In the genomic region with DNA sequence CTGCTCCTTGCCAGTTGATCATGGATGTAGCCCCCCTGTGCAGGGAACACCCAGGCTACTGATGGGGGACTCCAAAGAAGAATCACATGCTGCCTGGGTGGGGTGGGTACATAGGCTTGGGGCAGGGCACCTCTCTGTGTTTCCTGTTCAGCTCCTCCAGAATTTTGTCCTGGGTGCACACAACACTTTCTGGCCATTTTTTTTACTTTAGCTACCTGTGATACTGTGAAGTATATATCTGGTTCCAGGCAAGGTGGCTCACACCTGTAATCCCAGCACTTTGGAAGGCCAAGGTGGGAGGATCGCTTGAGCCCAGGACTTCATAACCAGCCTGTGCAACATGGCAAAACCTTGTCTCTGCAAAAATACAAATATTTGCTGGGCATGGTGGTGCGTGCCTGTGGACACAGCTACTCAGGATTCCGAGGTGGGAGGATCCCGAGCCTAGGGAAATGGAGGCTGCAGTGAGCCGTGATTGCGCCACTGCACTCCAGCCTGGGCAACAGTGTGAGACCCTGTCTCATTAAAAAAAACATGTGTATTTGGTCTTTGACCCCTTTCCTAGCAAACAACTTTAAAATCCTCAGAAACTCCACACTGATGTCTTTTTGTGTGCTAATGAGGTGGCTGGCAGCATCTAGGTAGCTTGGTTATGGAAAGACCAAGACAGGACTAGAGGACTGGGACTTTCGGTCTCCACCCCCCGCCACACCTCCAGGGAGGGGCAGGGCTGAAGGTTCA, we compare ENCODE assay signal across 1 cellular context.
TF ChIP-seq lines count a peak whose summit lies in the region.

No MANE protein-coding gene starts in this region.

TF ChIP-seq in HepG2, 621 proteins besides CTCF, POLR2A, EP300 and RAD21 (continued from another document and continues in another):
- TF ChIP-seq, protein P1, sequence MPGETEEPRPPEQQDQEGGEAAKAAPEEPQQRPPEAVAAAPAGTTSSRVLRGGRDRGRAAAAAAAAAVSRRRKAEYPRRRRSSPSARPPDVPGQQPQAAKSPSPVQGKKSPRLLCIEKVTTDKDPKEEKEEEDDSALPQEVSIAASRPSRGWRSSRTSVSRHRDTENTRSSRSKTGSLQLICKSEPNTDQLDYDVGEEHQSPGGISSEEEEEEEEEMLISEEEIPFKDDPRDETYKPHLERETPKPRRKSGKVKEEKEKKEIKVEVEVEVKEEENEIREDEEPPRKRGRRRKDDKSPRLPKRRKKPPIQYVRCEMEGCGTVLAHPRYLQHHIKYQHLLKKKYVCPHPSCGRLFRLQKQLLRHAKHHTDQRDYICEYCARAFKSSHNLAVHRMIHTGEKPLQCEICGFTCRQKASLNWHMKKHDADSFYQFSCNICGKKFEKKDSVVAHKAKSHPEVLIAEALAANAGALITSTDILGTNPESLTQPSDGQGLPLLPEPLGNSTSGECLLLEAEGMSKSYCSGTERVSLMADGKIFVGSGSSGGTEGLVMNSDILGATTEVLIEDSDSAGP (CRISPR knock-in tag; IDR thresholded peaks at IDR 0.05; ENCODE audit: borderline replicate concordance), result peak; percentile 65; the same call in 1 of the 2 replicates
- TF ChIP-seq AHR (CRISPR knock-in tag; IDR thresholded peaks at IDR 0.05) (peak; percentile 35; the same call in 1 of the 2 replicates), THAP11 (CRISPR knock-in tag; IDR thresholded peaks at IDR 0.05) (peak; percentile 78; the same call in 1 of the 2 replicates), HOXA9 (CRISPR knock-in tag; IDR thresholded peaks at IDR 0.05; ENCODE audit: borderline replicate concordance) (no peak), CREB1 (IDR thresholded peaks at IDR 0.05) (no peak), CREB1 (CRISPR knock-in tag; IDR thresholded peaks at IDR 0.05) (no peak), REPIN1 (CRISPR knock-in tag; IDR thresholded peaks at IDR 0.05; ENCODE audit: borderline replicate concordance, low read depth) (no peak; the same call in 1 of the 2 replicates), ZNF550 (CRISPR knock-in tag; IDR thresholded peaks at IDR 0.05; ENCODE audit: borderline replicate concordance) (peak; percentile 28; the same call in 1 of the 2 replicates), FOXK2 (IDR thresholded peaks at IDR 0.05) (no peak), GTF2F1 (IDR thresholded peaks at IDR 0.05; ENCODE audit: low read length) (no peak), PAWR (CRISPR knock-in tag; IDR thresholded peaks at IDR 0.05; ENCODE audit: borderline replicate concordance) (peak; percentile 33; the same call in 1 of the 2 replicates), ZNF451 (CRISPR knock-in tag; IDR thresholded peaks at IDR 0.05) (no peak; the same call in 1 of the 2 replicates), ZNF329 (CRISPR knock-in tag; IDR thresholded peaks at IDR 0.05; ENCODE audit: low read depth) (peak; percentile 77; the same call in 1 of the 2 replicates), SMAD3 (CRISPR knock-in tag; IDR thresholded peaks at IDR 0.05) (peak; percentile 77)
- TF ChIP-seq, protein P2, sequence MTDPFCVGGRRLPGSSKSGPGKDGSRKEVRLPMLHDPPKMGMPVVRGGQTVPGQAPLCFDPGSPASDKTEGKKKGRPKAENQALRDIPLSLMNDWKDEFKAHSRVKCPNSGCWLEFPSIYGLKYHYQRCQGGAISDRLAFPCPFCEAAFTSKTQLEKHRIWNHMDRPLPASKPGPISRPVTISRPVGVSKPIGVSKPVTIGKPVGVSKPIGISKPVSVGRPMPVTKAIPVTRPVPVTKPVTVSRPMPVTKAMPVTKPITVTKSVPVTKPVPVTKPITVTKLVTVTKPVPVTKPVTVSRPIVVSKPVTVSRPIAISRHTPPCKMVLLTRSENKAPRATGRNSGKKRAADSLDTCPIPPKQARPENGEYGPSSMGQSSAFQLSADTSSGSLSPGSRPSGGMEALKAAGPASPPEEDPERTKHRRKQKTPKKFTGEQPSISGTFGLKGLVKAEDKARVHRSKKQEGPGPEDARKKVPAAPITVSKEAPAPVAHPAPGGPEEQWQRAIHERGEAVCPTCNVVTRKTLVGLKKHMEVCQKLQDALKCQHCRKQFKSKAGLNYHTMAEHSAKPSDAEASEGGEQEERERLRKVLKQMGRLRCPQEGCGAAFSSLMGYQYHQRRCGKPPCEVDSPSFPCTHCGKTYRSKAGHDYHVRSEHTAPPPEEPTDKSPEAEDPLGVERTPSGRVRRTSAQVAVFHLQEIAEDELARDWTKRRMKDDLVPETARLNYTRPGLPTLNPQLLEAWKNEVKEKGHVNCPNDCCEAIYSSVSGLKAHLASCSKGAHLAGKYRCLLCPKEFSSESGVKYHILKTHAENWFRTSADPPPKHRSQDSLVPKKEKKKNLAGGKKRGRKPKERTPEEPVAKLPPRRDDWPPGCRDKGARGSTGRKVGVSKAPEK (CRISPR knock-in tag; IDR thresholded peaks at IDR 0.05; ENCODE audit: borderline replicate concordance), result no peak
- TF ChIP-seq, protein P3, sequence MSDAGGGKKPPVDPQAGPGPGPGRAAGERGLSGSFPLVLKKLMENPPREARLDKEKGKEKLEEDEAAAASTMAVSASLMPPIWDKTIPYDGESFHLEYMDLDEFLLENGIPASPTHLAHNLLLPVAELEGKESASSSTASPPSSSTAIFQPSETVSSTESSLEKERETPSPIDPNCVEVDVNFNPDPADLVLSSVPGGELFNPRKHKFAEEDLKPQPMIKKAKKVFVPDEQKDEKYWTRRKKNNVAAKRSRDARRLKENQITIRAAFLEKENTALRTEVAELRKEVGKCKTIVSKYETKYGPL (CRISPR knock-in tag; IDR thresholded peaks at IDR 0.05), result no peak
- TF ChIP-seq, protein P4, sequence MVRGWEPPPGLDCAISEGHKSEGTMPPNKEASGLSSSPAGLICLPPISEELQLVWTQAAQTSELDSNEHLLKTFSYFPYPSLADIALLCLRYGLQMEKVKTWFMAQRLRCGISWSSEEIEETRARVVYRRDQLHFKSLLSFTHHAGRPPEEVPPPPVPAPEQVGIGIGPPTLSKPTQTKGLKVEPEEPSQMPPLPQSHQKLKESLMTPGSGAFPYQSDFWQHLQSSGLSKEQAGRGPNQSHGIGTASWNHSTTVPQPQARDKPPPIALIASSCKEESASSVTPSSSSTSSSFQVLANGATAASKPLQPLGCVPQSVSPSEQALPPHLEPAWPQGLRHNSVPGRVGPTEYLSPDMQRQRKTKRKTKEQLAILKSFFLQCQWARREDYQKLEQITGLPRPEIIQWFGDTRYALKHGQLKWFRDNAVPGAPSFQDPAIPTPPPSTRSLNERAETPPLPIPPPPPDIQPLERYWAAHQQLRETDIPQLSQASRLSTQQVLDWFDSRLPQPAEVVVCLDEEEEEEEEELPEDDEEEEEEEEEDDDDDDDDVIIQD (CRISPR knock-in tag; IDR thresholded peaks at IDR 0.05; ENCODE audit: low read depth), result peak; percentile 91
- TF ChIP-seq, protein P5, sequence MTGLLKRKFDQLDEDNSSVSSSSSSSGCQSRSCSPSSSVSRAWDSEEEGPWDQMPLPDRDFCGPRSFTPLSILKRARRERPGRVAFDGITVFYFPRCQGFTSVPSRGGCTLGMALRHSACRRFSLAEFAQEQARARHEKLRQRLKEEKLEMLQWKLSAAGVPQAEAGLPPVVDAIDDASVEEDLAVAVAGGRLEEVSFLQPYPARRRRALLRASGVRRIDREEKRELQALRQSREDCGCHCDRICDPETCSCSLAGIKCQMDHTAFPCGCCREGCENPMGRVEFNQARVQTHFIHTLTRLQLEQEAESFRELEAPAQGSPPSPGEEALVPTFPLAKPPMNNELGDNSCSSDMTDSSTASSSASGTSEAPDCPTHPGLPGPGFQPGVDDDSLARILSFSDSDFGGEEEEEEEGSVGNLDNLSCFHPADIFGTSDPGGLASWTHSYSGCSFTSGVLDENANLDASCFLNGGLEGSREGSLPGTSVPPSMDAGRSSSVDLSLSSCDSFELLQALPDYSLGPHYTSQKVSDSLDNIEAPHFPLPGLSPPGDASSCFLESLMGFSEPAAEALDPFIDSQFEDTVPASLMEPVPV (CRISPR knock-in tag; IDR thresholded peaks at IDR 0.05), result 0 out of 2 replicates have a peak, but pooled peaks have one; percentile 60
- TF ChIP-seq, protein P6, sequence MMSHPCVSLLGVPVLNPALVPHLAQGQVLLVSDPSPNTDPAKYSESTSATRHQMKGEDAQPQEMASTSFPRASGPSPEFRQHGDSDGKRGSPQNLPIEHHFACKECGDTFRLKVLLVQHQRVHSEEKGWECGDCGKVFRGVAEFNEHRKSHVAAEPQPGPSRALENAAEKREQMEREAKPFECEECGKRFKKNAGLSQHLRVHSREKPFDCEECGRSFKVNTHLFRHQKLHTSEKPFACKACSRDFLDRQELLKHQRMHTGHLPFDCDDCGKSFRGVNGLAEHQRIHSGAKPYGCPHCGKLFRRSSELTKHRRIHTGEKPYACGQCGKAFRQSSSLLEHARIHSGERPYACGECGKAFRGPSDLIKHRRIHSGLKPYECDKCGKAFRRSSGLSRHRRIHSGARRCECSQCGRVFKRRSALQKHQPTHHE (CRISPR knock-in tag; IDR thresholded peaks at IDR 0.05; ENCODE audit: borderline replicate concordance), result no peak
- TF ChIP-seq, protein P7, sequence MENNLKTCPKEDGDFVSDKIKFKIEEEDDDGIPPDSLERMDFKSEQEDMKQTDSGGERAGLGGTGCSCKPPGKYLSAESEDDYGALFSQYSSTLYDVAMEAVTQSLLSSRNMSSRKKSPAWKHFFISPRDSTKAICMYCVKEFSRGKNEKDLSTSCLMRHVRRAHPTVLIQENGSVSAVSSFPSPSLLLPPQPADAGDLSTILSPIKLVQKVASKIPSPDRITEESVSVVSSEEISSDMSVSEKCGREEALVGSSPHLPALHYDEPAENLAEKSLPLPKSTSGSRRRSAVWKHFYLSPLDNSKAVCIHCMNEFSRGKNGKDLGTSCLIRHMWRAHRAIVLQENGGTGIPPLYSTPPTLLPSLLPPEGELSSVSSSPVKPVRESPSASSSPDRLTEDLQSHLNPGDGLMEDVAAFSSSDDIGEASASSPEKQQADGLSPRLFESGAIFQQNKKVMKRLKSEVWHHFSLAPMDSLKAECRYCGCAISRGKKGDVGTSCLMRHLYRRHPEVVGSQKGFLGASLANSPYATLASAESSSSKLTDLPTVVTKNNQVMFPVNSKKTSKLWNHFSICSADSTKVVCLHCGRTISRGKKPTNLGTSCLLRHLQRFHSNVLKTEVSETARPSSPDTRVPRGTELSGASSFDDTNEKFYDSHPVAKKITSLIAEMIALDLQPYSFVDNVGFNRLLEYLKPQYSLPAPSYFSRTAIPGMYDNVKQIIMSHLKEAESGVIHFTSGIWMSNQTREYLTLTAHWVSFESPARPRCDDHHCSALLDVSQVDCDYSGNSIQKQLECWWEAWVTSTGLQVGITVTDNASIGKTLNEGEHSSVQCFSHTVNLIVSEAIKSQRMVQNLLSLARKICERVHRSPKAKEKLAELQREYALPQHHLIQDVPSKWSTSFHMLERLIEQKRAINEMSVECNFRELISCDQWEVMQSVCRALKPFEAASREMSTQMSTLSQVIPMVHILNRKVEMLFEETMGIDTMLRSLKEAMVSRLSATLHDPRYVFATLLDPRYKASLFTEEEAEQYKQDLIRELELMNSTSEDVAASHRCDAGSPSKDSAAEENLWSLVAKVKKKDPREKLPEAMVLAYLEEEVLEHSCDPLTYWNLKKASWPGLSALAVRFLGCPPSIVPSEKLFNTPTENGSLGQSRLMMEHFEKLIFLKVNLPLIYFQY (CRISPR knock-in tag; IDR thresholded peaks at IDR 0.05; ENCODE audit: borderline replicate concordance), result no peak
- TF ChIP-seq, protein P8, sequence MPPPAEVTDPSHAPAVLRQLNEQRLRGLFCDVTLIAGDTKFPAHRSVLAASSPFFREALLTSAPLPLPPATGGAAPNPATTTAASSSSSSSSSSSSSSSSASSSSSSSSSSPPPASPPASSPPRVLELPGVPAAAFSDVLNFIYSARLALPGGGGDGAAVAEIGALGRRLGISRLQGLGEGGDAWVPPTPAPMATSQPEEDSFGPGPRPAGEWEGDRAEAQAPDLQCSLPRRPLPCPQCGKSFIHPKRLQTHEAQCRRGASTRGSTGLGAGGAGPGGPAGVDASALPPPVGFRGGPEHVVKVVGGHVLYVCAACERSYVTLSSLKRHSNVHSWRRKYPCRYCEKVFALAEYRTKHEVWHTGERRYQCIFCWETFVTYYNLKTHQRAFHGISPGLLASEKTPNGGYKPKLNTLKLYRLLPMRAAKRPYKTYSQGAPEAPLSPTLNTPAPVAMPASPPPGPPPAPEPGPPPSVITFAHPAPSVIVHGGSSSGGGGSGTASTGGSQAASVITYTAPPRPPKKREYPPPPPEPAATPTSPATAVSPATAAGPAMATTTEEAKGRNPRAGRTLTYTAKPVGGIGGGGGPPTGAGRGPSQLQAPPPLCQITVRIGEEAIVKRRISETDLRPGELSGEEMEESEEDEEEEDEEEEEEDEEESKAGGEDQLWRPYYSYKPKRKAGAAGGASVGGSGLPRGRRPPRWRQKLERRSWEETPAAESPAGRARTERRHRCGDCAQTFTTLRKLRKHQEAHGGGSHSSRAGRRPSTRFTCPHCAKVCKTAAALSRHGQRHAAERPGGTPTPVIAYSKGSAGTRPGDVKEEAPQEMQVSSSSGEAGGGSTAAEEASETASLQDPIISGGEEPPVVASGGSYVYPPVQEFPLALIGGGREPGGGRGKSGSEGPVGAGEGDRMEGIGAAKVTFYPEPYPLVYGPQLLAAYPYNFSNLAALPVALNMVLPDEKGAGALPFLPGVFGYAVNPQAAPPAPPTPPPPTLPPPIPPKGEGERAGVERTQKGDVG (CRISPR knock-in tag; IDR thresholded peaks at IDR 0.05; ENCODE audit: borderline replicate concordance), result no peak
- TF ChIP-seq, protein P9, sequence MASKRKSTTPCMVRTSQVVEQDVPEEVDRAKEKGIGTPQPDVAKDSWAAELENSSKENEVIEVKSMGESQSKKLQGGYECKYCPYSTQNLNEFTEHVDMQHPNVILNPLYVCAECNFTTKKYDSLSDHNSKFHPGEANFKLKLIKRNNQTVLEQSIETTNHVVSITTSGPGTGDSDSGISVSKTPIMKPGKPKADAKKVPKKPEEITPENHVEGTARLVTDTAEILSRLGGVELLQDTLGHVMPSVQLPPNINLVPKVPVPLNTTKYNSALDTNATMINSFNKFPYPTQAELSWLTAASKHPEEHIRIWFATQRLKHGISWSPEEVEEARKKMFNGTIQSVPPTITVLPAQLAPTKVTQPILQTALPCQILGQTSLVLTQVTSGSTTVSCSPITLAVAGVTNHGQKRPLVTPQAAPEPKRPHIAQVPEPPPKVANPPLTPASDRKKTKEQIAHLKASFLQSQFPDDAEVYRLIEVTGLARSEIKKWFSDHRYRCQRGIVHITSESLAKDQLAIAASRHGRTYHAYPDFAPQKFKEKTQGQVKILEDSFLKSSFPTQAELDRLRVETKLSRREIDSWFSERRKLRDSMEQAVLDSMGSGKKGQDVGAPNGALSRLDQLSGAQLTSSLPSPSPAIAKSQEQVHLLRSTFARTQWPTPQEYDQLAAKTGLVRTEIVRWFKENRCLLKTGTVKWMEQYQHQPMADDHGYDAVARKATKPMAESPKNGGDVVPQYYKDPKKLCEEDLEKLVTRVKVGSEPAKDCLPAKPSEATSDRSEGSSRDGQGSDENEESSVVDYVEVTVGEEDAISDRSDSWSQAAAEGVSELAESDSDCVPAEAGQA (IDR thresholded peaks at IDR 0.05; ENCODE audit: low read depth), result peak; percentile 90
- TF ChIP-seq, protein P9 (CRISPR knock-in tag; IDR thresholded peaks at IDR 0.05; ENCODE audit: borderline replicate concordance), result no peak
